ENCODE assay signal across 1 cellular context in the genomic region with DNA sequence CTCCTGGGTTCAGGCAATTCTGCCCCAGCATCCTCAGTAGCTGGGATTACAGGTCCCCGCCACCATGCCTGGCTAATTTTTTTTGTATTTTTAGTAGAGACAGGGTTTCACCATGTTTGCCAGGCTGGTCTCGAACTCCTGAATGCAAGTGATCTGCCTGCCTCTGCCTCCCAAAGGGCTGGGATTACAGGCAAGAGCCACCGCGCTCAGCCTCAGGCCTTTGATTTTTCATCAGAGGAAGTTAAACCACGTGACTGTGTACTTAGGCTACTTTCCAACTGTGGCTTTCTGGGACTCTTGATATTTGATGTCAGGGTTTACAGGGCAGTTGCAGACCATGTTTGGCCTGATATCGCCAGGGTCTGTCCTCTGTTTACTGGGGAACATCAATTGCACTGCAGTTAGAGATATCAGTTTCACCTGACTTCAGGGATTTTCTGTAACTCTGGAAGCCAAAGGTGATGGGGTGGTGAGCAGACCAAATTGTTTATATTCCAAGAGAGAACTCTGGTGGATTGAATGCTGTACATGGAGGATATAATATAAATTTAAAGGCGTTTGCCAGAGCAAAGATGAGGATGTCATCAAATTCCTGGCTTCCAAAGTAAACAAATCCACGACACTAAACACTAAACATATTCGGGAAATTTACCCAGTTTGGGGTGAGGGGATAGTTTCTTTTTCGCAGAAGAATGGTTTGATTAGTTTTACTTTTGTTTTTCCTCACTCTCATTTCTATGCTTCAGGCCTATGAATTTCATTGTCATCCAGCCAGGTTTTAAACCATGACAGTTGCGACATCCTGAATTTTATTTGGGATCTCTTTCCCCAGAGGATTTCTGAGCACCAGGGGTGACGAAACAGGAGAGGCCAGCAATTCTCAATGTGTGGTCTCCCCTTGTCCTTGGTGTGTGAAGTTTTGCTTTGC.
A peak's percentile ranks its signal among the peaks of the same experiment; 100 is the strongest.
TF ChIP-seq lines count a peak whose summit lies in the region.

No MANE protein-coding gene starts in this region.

TF ChIP-seq in HepG2, 621 proteins besides CTCF, POLR2A, EP300 and RAD21 (continued from another document and continues in another):
- TF ChIP-seq, protein P1, sequence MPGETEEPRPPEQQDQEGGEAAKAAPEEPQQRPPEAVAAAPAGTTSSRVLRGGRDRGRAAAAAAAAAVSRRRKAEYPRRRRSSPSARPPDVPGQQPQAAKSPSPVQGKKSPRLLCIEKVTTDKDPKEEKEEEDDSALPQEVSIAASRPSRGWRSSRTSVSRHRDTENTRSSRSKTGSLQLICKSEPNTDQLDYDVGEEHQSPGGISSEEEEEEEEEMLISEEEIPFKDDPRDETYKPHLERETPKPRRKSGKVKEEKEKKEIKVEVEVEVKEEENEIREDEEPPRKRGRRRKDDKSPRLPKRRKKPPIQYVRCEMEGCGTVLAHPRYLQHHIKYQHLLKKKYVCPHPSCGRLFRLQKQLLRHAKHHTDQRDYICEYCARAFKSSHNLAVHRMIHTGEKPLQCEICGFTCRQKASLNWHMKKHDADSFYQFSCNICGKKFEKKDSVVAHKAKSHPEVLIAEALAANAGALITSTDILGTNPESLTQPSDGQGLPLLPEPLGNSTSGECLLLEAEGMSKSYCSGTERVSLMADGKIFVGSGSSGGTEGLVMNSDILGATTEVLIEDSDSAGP (CRISPR knock-in tag; IDR thresholded peaks at IDR 0.05; ENCODE audit: borderline replicate concordance) = peak; percentile 49; the same call in 1 of the 2 replicates
- TF ChIP-seq MAFK (conservative IDR thresholded peaks at IDR 0.05 in 1 of 2, IDR thresholded peaks at IDR 0.05 in 1 of 2; ENCODE audit: low read length in 2 of 2) (no peak; a peak in 1 of 4 replicates), SSRP1 (CRISPR knock-in tag; IDR thresholded peaks at IDR 0.05) (no peak), PCBP2 (optimal IDR thresholded peaks at IDR 0.05; ENCODE audit: low read depth, low read length, poor library complexity, severe bottlenecking) (no peak), FOSL1 (CRISPR knock-in tag; IDR thresholded peaks at IDR 0.05; ENCODE audit: borderline replicate concordance) (no peak), SRY (CRISPR knock-in tag; IDR thresholded peaks at IDR 0.05) (no peak), RXRA (CRISPR knock-in tag; IDR thresholded peaks at IDR 0.05) (no peak), NFIB (CRISPR knock-in tag; IDR thresholded peaks at IDR 0.05; ENCODE audit: borderline replicate concordance) (no peak), SIX1 (CRISPR knock-in tag; IDR thresholded peaks at IDR 0.05; ENCODE audit: borderline replicate concordance) (peak; percentile 92; the same call in 1 of the 2 replicates), TP53 (CRISPR knock-in tag; conservative IDR thresholded peaks at IDR 0.05) (0 out of 2 replicates have a peak, but pooled peaks have one; percentile 51), ZNF557 (CRISPR knock-in tag; IDR thresholded peaks at IDR 0.05) (no peak), BRD4 (CRISPR knock-in tag; IDR thresholded peaks at IDR 0.05) (no peak), BATF2 (CRISPR knock-in tag; IDR thresholded peaks at IDR 0.05) (no peak), JDP2 (CRISPR knock-in tag; IDR thresholded peaks at IDR 0.05; ENCODE audit: borderline replicate concordance) (no peak), NPAS2 (CRISPR knock-in tag; IDR thresholded peaks at IDR 0.05; ENCODE audit: borderline replicate concordance) (no peak), MEIS1 (CRISPR knock-in tag; IDR thresholded peaks at IDR 0.05; ENCODE audit: borderline replicate concordance) (no peak; the same call in 1 of the 2 replicates), ZNF329 (CRISPR knock-in tag; IDR thresholded peaks at IDR 0.05; ENCODE audit: low read depth) (no peak), CBX5 (CRISPR knock-in tag; IDR thresholded peaks at IDR 0.05; ENCODE audit: borderline replicate concordance) (peak; percentile 53; the same call in 1 of the 2 replicates), POLR2AphosphoS2 (IDR thresholded peaks at IDR 0.05; ENCODE audit: low read depth, low read length) (no peak), SYNCRIP (IDR thresholded peaks at IDR 0.05; ENCODE audit: insufficient read depth, low read depth, low read length) (no peak), POLR2AphosphoS5 (IDR thresholded peaks at IDR 0.05; ENCODE audit: low read depth, low read length) (peak; percentile 34; the same call in 1 of the 2 replicates), ATF3 (CRISPR knock-in tag; IDR thresholded peaks at IDR 0.05) (no peak), PTBP1 (IDR thresholded peaks at IDR 0.05; ENCODE audit: low read depth, low read length, poor library complexity, severe bottlenecking) (no peak), NR2F1 (CRISPR knock-in tag; IDR thresholded peaks at IDR 0.05) (no peak), ZNF703 (CRISPR knock-in tag; IDR thresholded peaks at IDR 0.05; ENCODE audit: borderline replicate concordance) (no peak), ZNF451 (CRISPR knock-in tag; IDR thresholded peaks at IDR 0.05) (no peak), ZNF777 (CRISPR knock-in tag; IDR thresholded peaks at IDR 0.05) (no peak), ZNF740 (CRISPR knock-in tag; IDR thresholded peaks at IDR 0.05) (no peak), CHD2 (IDR thresholded peaks at IDR 0.05; ENCODE audit: low read depth, low read length) (no peak), PRDM4 (CRISPR knock-in tag; IDR thresholded peaks at IDR 0.05; ENCODE audit: borderline replicate concordance) (no peak), JUNB (CRISPR knock-in tag; IDR thresholded peaks at IDR 0.05; ENCODE audit: borderline replicate concordance) (no peak), GPN1 (CRISPR knock-in tag; IDR thresholded peaks at IDR 0.05; ENCODE audit: borderline replicate concordance) (no peak), ETV5 (CRISPR knock-in tag; IDR thresholded peaks at IDR 0.05; ENCODE audit: borderline replicate concordance) (peak; percentile 94), ZNF550 (CRISPR knock-in tag; IDR thresholded peaks at IDR 0.05; ENCODE audit: borderline replicate concordance) (no peak), ZNF605 (CRISPR knock-in tag; IDR thresholded peaks at IDR 0.05) (peak; percentile 81; the same call in 1 of the 2 replicates), ZNF660 (CRISPR knock-in tag; IDR thresholded peaks at IDR 0.05; ENCODE audit: borderline replicate concordance, low read depth) (no peak), ZNF75D (CRISPR knock-in tag; IDR thresholded peaks at IDR 0.05; ENCODE audit: borderline replicate concordance) (no peak), BCL3 (CRISPR knock-in tag; IDR thresholded peaks at IDR 0.05) (peak; percentile 73; the same call in 1 of the 2 replicates), MIER3 (CRISPR knock-in tag; IDR thresholded peaks at IDR 0.05; ENCODE audit: borderline replicate concordance) (no peak), ZC3H4 (CRISPR knock-in tag; IDR thresholded peaks at IDR 0.05; ENCODE audit: borderline replicate concordance) (no peak), ZNF354B (CRISPR knock-in tag; IDR thresholded peaks at IDR 0.05) (no peak), CENPT (CRISPR knock-in tag; IDR thresholded peaks at IDR 0.05; ENCODE audit: low read depth) (no peak), ZFP36L2 (CRISPR knock-in tag; IDR thresholded peaks at IDR 0.05) (no peak), GLI4 (CRISPR knock-in tag; IDR thresholded peaks at IDR 0.05; ENCODE audit: borderline replicate concordance) (no peak), ZFAT (CRISPR knock-in tag; conservative IDR thresholded peaks at IDR 0.05) (no peak), MNT (IDR thresholded peaks at IDR 0.05) (0 out of 2 replicates have a peak, but pooled peaks have one; percentile 30), BHLHE40 (IDR thresholded peaks at IDR 0.05; ENCODE audit: low read length) (peak; percentile 52)
- TF ChIP-seq, protein P2, sequence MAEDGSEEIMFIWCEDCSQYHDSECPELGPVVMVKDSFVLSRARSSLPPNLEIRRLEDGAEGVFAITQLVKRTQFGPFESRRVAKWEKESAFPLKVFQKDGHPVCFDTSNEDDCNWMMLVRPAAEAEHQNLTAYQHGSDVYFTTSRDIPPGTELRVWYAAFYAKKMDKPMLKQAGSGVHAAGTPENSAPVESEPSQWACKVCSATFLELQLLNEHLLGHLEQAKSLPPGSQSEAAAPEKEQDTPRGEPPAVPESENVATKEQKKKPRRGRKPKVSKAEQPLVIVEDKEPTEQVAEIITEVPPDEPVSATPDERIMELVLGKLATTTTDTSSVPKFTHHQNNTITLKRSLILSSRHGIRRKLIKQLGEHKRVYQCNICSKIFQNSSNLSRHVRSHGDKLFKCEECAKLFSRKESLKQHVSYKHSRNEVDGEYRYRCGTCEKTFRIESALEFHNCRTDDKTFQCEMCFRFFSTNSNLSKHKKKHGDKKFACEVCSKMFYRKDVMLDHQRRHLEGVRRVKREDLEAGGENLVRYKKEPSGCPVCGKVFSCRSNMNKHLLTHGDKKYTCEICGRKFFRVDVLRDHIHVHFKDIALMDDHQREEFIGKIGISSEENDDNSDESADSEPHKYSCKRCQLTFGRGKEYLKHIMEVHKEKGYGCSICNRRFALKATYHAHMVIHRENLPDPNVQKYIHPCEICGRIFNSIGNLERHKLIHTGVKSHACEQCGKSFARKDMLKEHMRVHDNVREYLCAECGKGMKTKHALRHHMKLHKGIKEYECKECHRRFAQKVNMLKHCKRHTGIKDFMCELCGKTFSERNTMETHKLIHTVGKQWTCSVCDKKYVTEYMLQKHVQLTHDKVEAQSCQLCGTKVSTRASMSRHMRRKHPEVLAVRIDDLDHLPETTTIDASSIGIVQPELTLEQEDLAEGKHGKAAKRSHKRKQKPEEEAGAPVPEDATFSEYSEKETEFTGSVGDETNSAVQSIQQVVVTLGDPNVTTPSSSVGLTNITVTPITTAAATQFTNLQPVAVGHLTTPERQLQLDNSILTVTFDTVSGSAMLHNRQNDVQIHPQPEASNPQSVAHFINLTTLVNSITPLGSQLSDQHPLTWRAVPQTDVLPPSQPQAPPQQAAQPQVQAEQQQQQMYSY (CRISPR knock-in tag; IDR thresholded peaks at IDR 0.05) = no peak
- TF ChIP-seq, protein P3, sequence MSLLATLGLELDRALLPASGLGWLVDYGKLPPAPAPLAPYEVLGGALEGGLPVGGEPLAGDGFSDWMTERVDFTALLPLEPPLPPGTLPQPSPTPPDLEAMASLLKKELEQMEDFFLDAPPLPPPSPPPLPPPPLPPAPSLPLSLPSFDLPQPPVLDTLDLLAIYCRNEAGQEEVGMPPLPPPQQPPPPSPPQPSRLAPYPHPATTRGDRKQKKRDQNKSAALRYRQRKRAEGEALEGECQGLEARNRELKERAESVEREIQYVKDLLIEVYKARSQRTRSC (CRISPR knock-in tag; IDR thresholded peaks at IDR 0.05; ENCODE audit: low read depth) = no peak
